Comparison of ENCODE assay signal across 1 cellular context in the genomic region with DNA sequence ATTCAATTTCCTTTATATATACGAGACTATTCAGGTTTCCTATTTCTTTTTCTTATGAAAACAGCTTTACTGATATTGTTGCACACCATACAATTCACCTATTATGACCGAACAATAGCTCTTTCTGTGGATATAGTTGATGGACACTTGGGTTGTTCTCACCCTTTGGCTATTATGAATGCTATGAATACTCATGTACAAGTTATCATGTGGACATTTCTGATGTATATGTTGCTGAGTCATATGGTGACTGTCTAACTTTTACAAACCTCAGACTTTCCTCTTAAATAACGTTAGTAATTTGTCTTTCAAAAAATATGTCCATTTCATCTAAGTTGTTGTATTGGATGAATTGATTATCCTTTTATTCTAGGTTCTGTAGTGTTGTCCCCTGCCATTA.
TF ChIP-seq lines count a peak whose summit lies in the region.

No MANE protein-coding gene starts in this region.

TF ChIP-seq in K562, 482 proteins besides CTCF, POLR2A, EP300 and RAD21:
- TF ChIP-seq MAFG (tag; conservative IDR thresholded peaks at IDR 0.05) (peak; percentile 78), ZNF316 (IDR thresholded peaks at IDR 0.05) (peak; percentile 89), NFE2 (IDR thresholded peaks at IDR 0.05; ENCODE audit: low read depth) (peak; percentile 80), NFE2L1 (tag; IDR thresholded peaks at IDR 0.05; ENCODE audit: borderline replicate concordance, low read depth) (0 out of 2 replicates have a peak, but pooled peaks have one; percentile 11), MAFK (IDR thresholded peaks at IDR 0.05; ENCODE audit: low read length) (peak; percentile 52; the same call in 1 of the 2 replicates), ILF3 (IDR thresholded peaks at IDR 0.05; ENCODE audit: borderline replicate concordance) (no peak), MAFF (IDR thresholded peaks at IDR 0.05; ENCODE audit: low read length) (peak; percentile 43; the same call in 1 of the 2 replicates), C11orf30 (IDR thresholded peaks at IDR 0.05; ENCODE audit: low read depth) (peak; percentile 79), ZNF143 (CRISPR knock-in tag; IDR thresholded peaks at IDR 0.05) (no peak)
